In genomic region chr1:94025383-94026340, GRCh38 we compare ENCODE assay signal across 7 cellular contexts.
A peak's percentile ranks its signal among the peaks of the same experiment; 100 is the strongest.
DNase-seq lines count a peak whose midpoint lies in the region; ATAC-seq and TF ChIP-seq lines count a peak whose summit lies in the region.

No MANE protein-coding gene starts in this region.

- no peak overlapping the region for H3K4me3 Mint-ChIP-seq in neural progenitor cell

- H3K79me2 ChIP-seq in neural progenitor cell (ENCODE audit: low read depth): no peaks in the 10 kb centered on the region

- H3K9me3 Mint-ChIP-seq in neural progenitor cell: no peaks in the 10 kb centered on the region

- H3K9ac ChIP-seq in neural progenitor cell: no peak overlapping the region

- no peaks in the 10 kb centered on the region for H3K36me3 Mint-ChIP-seq in neural progenitor cell

- no peak overlapping the region for H3K4me2 ChIP-seq in neural progenitor cell

- no peak overlapping the region for H2AFZ ChIP-seq in neural progenitor cell (replicated peaks)

- intact Hi-C loops in esophagus squamous epithelium (cut with DNase I): no loop called here

- DNase-seq in GM10248 (ENCODE audit: extremely low spot score) (peak; percentile 45), LHCN-M2 (ENCODE audit: low read depth) (peak; percentile 65), SHP77 treated with DMSO at 0.1 percent for 48 hours (lab: John Stamatoyannopoulos, UW) (peak; percentile 56), esophagus squamous epithelium (lab: John Stamatoyannopoulos, UW) (no peak), neural progenitor cell (ENCODE audit: low spot score) (peak; percentile 68)
- no peak for DNase-seq in activated CD8-positive, alpha-beta memory T cell treated with anti-CD3 and anti-CD28 coated beads, Interleukin-2, amount 50 U/mL, for 48 hours

- H3K36me3 ChIP-seq in esophagus squamous epithelium (no peaks in the 10 kb centered on the region), neural progenitor cell (no peaks in the 10 kb centered on the region)

- no peaks in the 10 kb centered on the region for H4K20me1 ChIP-seq in neural progenitor cell (ENCODE audit: low read depth)

- H3K4me1 ChIP-seq in esophagus squamous epithelium (peaks cover 3 to 24% (median 6%) of the 10 kb centered on the region in 3 donors), neural progenitor cell (no peaks in the 10 kb centered on the region)

- H3K27me3 ChIP-seq in esophagus squamous epithelium: no peaks in the 10 kb centered on the region
- no peaks in the 10 kb centered on the region for H3K27me3 ChIP-seq in neural progenitor cell

- H3K9me3 ChIP-seq in esophagus squamous epithelium (no peaks in the 10 kb centered on the region), neural progenitor cell (ENCODE audit: low read depth) (no peaks in the 10 kb centered on the region)

- H3K4me1 Mint-ChIP-seq in neural progenitor cell: no peaks in the 10 kb centered on the region

- peaks cover 2% of the 10 kb centered on the region for H3K27me3 Mint-ChIP-seq in neural progenitor cell (ENCODE audit: insufficient read depth, low read depth)

- H3K27ac Mint-ChIP-seq in neural progenitor cell: peak overlapping the region; percentile 22

- no peaks in the 10 kb centered on the region for H3F3A ChIP-seq in neural progenitor cell (ENCODE audit: low read depth)

- 55 to 56% methylated on average over 18 of the region's 18 CpGs for WGBS in esophagus squamous epithelium, 2 donors

- TF ChIP-seq CTCF in GM10248 (IDR thresholded peaks at IDR 0.05; ENCODE audit: control extremely low read depth, extremely low read depth, low read depth, missing control alignments): peak; percentile 52
- TF ChIP-seq CTCF in esophagus squamous epithelium (IDR thresholded peaks at IDR 0.05): peak; percentile 49 to 85 (median 76)
- peak; percentile 76 for TF ChIP-seq CTCF in neural progenitor cell (IDR thresholded peaks at IDR 0.05)

- H3K4me3 ChIP-seq in esophagus squamous epithelium (no peak overlapping the region), neural progenitor cell (no peak overlapping the region)

- no peak for ATAC-seq in GM21381 (IDR thresholded peaks at IDR 0.05; ENCODE audit: unreplicated experiment)

- CTCF ChIA-PET in GM10248 (lab: Yijun Ruan, JAX): interaction anchor here (0.7 to 18.2 kb wide), 28 partner anchors 11 to 781 kb away, joined by 3 to 370 read pairs (median 4); no protein-coding TSS in a partner anchor

- TF ChIP-seq POLR2A in esophagus squamous epithelium (IDR thresholded peaks at IDR 0.05): no peak

- H3K27ac ChIP-seq in esophagus squamous epithelium: no peak overlapping the region
- no peak overlapping the region for H3K27ac ChIP-seq in neural progenitor cell

- POLR2A ChIA-PET in GM10248 (lab: Yijun Ruan, JAX): no interaction called here

Comparison
In these comparisons a context has a peak if more than half of its experiments do, and no peak if none do; other contexts are left out.
1. DNase-seq: peak in GM10248 (single experiment), LHCN-M2 (single experiment), SHP77 treated with DMSO at 0.1 percent for 48 hours (single experiment) and neural progenitor cell (single experiment); none in esophagus squamous epithelium (single experiment) and activated CD8-positive, alpha-beta memory T cell treated with anti-CD3 and anti-CD28 coated beads, Interleukin-2, amount 50 U/mL, for 48 hours (single experiment).
2. Peak in every context shown above with its lines, with median percentiles within 50 percentile points of each other: CTCF ChIP-seq.